In genomic region chr2:54657664-54658083, GRCh38 we compare ENCODE assay signal across 8 cellular contexts.
DNase-seq lines count a peak whose midpoint lies in the region; ATAC-seq, FAIRE-seq and TF ChIP-seq lines count a peak whose summit lies in the region.

No MANE protein-coding gene starts in this region.

- peaks cover 76% of the 10 kb centered on the region for H3K36me3 Mint-ChIP-seq in activated CD4-positive, alpha-beta T cell treated with anti-CD3 and anti-CD28 coated beads, Interleukin-2, amount 10 ng/mL, durations not matched to agents 7 days and 5 days (ENCODE audit: low read depth)

- H3K4me1 Mint-ChIP-seq in activated CD4-positive, alpha-beta T cell treated with anti-CD3 and anti-CD28 coated beads, Interleukin-2, amount 10 ng/mL, durations not matched to agents 7 days and 5 days: peaks cover 16% of the 10 kb centered on the region

- 76 to 80% methylated on average over 12 of the region's 12 CpGs for WGBS in pancreas, 2 donors

- H3K4me1 ChIP-seq in fibroblast of lung (ENCODE audit: control insufficient read depth, extremely low read depth, insufficient read depth, low read length) (peaks cover 2% of the 10 kb centered on the region), pancreas (no peaks in the 10 kb centered on the region)

- POLR2A ChIA-PET in activated CD4-positive, alpha-beta T cell treated with anti-CD3 and anti-CD28 coated beads, Interleukin-2, amount 10 ng/mL, durations not matched to agents 7 days and 5 days (lab: Charles Lee): no interaction called here

- H3K27ac Mint-ChIP-seq in activated CD4-positive, alpha-beta T cell treated with anti-CD3 and anti-CD28 coated beads, Interleukin-2, amount 10 ng/mL, durations not matched to agents 7 days and 5 days: no peak overlapping the region

- intact Hi-C loops in pancreas (cut with DNase I): loop anchor here in 1 of 3 donors (10.0 kb wide), 1 partner anchor 47 kb away; no protein-coding TSS in a partner anchor

- H3K4me3 ChIP-seq in LNCaP clone FGC (ENCODE audit: low read depth, low read length) (no peak overlapping the region), fibroblast of lung (replicated peaks in 1 of 4; ENCODE audit: control extremely low read depth in 1 of 4, insufficient read depth in 1 of 4, low read depth in 3 of 4, low read length in 4 of 4) (no peak overlapping the region), pancreas (no peak overlapping the region)

- no peak overlapping the region for H2AFZ ChIP-seq in fibroblast of lung (ENCODE audit: low read length)

- TF ChIP-seq CTCF in LNCaP clone FGC (IDR thresholded peaks at IDR 0.05; ENCODE audit: control insufficient read depth, extremely low read depth, insufficient read depth): peak; percentile 60
- TF ChIP-seq CTCF in fibroblast of lung (conservative IDR thresholded peaks at IDR 0.05 in 1 of 2, IDR thresholded peaks at IDR 0.05 in 1 of 2; ENCODE audit: low read depth in 1 of 2, low read length in 2 of 2): peak; percentile 37 to 56
- peak; percentile 16 to 47 (median 34) for TF ChIP-seq CTCF in pancreas (IDR thresholded peaks at IDR 0.05)

- H3K9ac ChIP-seq in fibroblast of lung (ENCODE audit: insufficient read depth, low read length): no peak overlapping the region

- CTCF ChIA-PET in activated CD4-positive, alpha-beta T cell treated with anti-CD3 and anti-CD28 coated beads, Interleukin-2, amount 10 ng/mL, durations not matched to agents 7 days and 5 days (lab: Charles Lee): interaction anchor here (0.6 to 1.9 kb wide), 7 partner anchors 8 to 135 kb away, joined by 3 to 7 read pairs (median 6); no protein-coding TSS in a partner anchor

- no peaks in the 10 kb centered on the region for H3K27me3 ChIP-seq in fibroblast of lung (ENCODE audit: control insufficient read depth, insufficient read depth, low read length)
- no peaks in the 10 kb centered on the region for H3K27me3 ChIP-seq in pancreas

- no peak overlapping the region for H3K4me2 ChIP-seq in fibroblast of lung (ENCODE audit: extremely low read depth, insufficient read depth, low read length)

- DNase-seq in 8988T (peak; percentile 34), G401 (ENCODE audit: low spot score) (peak; percentile 80), LNCaP clone FGC (ENCODE audit: low read depth) (no peak), fibroblast of lung (ENCODE audit: low read depth in 2 of 2) (peak in 1 of 2 donors; percentile 47), pancreas (peak in 5 of 6 donors; percentile 50 to 71 (median 61))
- DNase-seq in activated CD4-positive, alpha-beta T cell treated with anti-CD3 and anti-CD28 coated beads, Interleukin-2, amount 10 ng/mL, durations not matched to agents 7 days and 5 days: peak; percentile 31
- DNase-seq in effector CD4-positive, alpha-beta T cell: no peak

- H3K36me3 ChIP-seq in fibroblast of lung (ENCODE audit: control insufficient read depth, insufficient read depth, low read length): peaks cover 27% of the 10 kb centered on the region
- peaks cover 4 to 91% (median 40%) of the 10 kb centered on the region in 3 donors for H3K36me3 ChIP-seq in pancreas

- H3K27me3 Mint-ChIP-seq in activated CD4-positive, alpha-beta T cell treated with anti-CD3 and anti-CD28 coated beads, Interleukin-2, amount 10 ng/mL, durations not matched to agents 7 days and 5 days: no peaks in the 10 kb centered on the region

- H3K27ac ChIP-seq in fibroblast of lung (ENCODE audit: insufficient read depth, low read length) (no peak overlapping the region), pancreas (no peak overlapping the region)

- in situ Hi-C loops in G401 (cut with HindIII; ENCODE audit: low sequenced_read_pairs): no loop called here

- H3K79me2 ChIP-seq in fibroblast of lung (ENCODE audit: control insufficient read depth, insufficient read depth, low read length): no peaks in the 10 kb centered on the region

- ATAC-seq in pancreas (peak; percentile 58 to 94 (median 89)), GM21447 (IDR thresholded peaks at IDR 0.05; ENCODE audit: unreplicated experiment) (no peak)

- FAIRE-seq in pancreas (lab: Jason Lieb, UNC): no peak

- H3K9me3 ChIP-seq in fibroblast of lung (ENCODE audit: control insufficient read depth, insufficient read depth, low read depth, low read length): no peaks in the 10 kb centered on the region
- no peaks in the 10 kb centered on the region for H3K9me3 ChIP-seq in pancreas

- H3K4me3 Mint-ChIP-seq in activated CD4-positive, alpha-beta T cell treated with anti-CD3 and anti-CD28 coated beads, Interleukin-2, amount 10 ng/mL, durations not matched to agents 7 days and 5 days: no peak overlapping the region

- H3K9me3 Mint-ChIP-seq in activated CD4-positive, alpha-beta T cell treated with anti-CD3 and anti-CD28 coated beads, Interleukin-2, amount 10 ng/mL, durations not matched to agents 7 days and 5 days: no peaks in the 10 kb centered on the region

- H4K20me1 ChIP-seq in fibroblast of lung (ENCODE audit: control insufficient read depth, extremely low read depth, insufficient read depth, low read length): no peaks in the 10 kb centered on the region

Comparison
In these comparisons a context has a peak if more than half of its experiments do, and no peak if none do; other contexts are left out.
1. DNase-seq: peak in 8988T (single experiment), G401 (single experiment), activated CD4-positive, alpha-beta T cell treated with anti-CD3 and anti-CD28 coated beads, Interleukin-2, amount 10 ng/mL, durations not matched to agents 7 days and 5 days (single experiment) and pancreas (5 of 6); none in LNCaP clone FGC (single experiment) and effector CD4-positive, alpha-beta T cell (single experiment).
2. Peak in every context shown above with its lines, with median percentiles within 50 percentile points of each other: CTCF ChIP-seq.